11 cellular contexts compared by ENCODE assay signal in genomic region chr16:49462989-49463371, GRCh38.
DNase-seq lines count a peak whose midpoint lies in the region; ATAC-seq, FAIRE-seq and TF ChIP-seq lines count a peak whose summit lies in the region.
"Had no signal": no experiment of that assay in that cellular context is flagged by ENCODE, and none has a peak within 500 bp of the region (broad histone marks: within the 10 kb centered on the region; RNA-seq: fewer than 3 reads in every experiment).

No MANE protein-coding gene starts in this region.

- ATAC-seq in HG02852 (IDR thresholded peaks at IDR 0.05; ENCODE audit: unreplicated experiment) (peak; percentile 16), GM21825 (IDR thresholded peaks at IDR 0.05; ENCODE audit: unreplicated experiment) (no peak)

- intact Hi-C loops in cardiac septum (cut with DNase I), result no loop called here

- DNase-seq in GM12891 (ENCODE audit: insufficient read length, low spot score), result no peak
- peak; percentile 86 for DNase-seq in RPMI8226
- peak; percentile 45 for DNase-seq in mesenteric fat pad (ENCODE audit: low spot score)
- no peak for DNase-seq in NCI-H1930 (lab: John Stamatoyannopoulos, UW)
- no peak for DNase-seq in cardiac septum (ENCODE audit: low spot score)
- DNase-seq in NCI-H2029 treated with DMSO at 0.1 percent for 48 hours (lab: John Stamatoyannopoulos, UW), result no peak
- DNase-seq: NCI-H187 treated with DMSO at 0.1 percent for 48 hours, SW 1271 had no signal

- peak; percentile 47 for FAIRE-seq in GM12891 (lab: Jason Lieb, UNC)
- FAIRE-seq: endometrium had no signal

- TF ChIP-seq POLR2A in GM12891 (IDR thresholded peaks at IDR 0.05; ENCODE audit: low read depth, low read length), result no peak

TF ChIP-seq in GM12891, 5 proteins besides CTCF, POLR2A, EP300 and RAD21:
- TF ChIP-seq POLR2AphosphoS5 (IDR thresholded peaks at IDR 0.05; ENCODE audit: low read depth, low read length) (no peak), POU2F2 (IDR thresholded peaks at IDR 0.05; ENCODE audit: low read depth, low read length) (no peak), TAF1 (IDR thresholded peaks at IDR 0.05; ENCODE audit: low read depth, low read length) (no peak), SPI1 (IDR thresholded peaks at IDR 0.05; ENCODE audit: low read depth, low read length) (no peak), PAX5 (IDR thresholded peaks at IDR 0.05; ENCODE audit: insufficient read depth, low read length, severe bottlenecking) (no peak)

Comparison
In these comparisons a context has a peak if more than half of its experiments do, and no peak if none do; other contexts are left out.
1. DNase-seq: peak in RPMI8226 (single experiment) and mesenteric fat pad (single experiment); none in GM12891 (single experiment), NCI-H1930 (0 of 2), cardiac septum (single experiment) and NCI-H2029 treated with DMSO at 0.1 percent for 48 hours (single experiment).